2 cellular contexts compared by ENCODE assay signal in the genomic region with DNA sequence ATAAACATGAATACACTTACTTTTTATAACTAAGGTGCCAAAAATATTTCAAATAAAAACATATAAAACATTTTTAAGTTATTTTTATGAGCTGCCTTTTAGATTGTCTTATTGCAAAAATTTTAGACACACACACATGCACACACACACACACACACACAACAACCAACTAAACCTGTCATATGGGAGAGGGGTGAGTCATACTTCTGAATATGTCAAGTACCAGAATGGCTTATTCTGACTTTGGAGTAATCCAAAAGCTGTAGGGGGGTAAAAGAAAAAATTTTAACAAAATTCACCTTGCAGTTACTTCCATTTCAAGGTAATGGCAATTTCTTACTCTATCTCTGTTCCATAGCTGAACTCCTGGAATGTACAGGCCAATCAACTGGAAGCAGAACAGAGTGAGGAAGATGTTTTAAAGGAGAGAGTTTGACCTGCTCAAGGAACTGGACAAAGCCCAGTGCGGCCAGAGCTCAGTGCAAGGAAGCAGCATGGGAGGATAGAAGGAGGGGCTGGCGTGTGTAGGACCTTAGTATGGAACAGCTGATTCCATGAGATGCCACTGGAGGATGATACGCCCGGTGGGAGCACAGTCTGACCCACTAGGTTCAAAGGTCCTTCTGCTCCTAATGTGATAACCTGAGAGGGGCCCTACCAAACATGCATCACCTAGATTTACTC.
TF ChIP-seq lines count a peak whose summit lies in the region.

No MANE protein-coding gene starts in this region.

TF ChIP-seq in A549, 52 proteins besides CTCF, POLR2A, EP300 and RAD21 (continued from another document):
- TF ChIP-seq, protein P1, sequence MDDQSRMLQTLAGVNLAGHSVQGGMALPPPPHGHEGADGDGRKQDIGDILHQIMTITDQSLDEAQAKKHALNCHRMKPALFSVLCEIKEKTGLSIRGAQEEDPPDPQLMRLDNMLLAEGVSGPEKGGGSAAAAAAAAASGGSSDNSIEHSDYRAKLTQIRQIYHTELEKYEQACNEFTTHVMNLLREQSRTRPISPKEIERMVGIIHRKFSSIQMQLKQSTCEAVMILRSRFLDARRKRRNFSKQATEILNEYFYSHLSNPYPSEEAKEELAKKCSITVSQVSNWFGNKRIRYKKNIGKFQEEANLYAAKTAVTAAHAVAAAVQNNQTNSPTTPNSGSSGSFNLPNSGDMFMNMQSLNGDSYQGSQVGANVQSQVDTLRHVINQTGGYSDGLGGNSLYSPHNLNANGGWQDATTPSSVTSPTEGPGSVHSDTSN (IDR thresholded peaks at IDR 0.05), result no peak
- TF ChIP-seq CBX2 (IDR thresholded peaks at IDR 0.05; ENCODE audit: borderline replicate concordance, low read depth), result no peak
- TF ChIP-seq, protein P2, sequence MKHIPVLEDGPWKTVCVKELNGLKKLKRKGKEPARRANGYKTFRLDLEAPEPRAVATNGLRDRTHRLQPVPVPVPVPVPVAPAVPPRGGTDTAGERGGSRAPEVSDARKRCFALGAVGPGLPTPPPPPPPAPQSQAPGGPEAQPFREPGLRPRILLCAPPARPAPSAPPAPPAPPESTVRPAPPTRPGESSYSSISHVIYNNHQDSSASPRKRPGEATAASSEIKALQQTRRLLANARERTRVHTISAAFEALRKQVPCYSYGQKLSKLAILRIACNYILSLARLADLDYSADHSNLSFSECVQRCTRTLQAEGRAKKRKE (CRISPR knock-in tag; IDR thresholded peaks at IDR 0.05; ENCODE audit: low read depth), result no peak
- TF ChIP-seq FOSL2 (IDR thresholded peaks at IDR 0.05), result no peak
- TF ChIP-seq FOSL2 (CRISPR knock-in tag; IDR thresholded peaks at IDR 0.05), result peak; percentile 31; the same call in 1 of the 2 replicates
- no peak for TF ChIP-seq EHMT2 (IDR thresholded peaks at IDR 0.05; ENCODE audit: low read depth)

TF ChIP-seq in GM23338, 12 proteins besides CTCF, POLR2A, EP300 and RAD21:
- TF ChIP-seq, protein P3, sequence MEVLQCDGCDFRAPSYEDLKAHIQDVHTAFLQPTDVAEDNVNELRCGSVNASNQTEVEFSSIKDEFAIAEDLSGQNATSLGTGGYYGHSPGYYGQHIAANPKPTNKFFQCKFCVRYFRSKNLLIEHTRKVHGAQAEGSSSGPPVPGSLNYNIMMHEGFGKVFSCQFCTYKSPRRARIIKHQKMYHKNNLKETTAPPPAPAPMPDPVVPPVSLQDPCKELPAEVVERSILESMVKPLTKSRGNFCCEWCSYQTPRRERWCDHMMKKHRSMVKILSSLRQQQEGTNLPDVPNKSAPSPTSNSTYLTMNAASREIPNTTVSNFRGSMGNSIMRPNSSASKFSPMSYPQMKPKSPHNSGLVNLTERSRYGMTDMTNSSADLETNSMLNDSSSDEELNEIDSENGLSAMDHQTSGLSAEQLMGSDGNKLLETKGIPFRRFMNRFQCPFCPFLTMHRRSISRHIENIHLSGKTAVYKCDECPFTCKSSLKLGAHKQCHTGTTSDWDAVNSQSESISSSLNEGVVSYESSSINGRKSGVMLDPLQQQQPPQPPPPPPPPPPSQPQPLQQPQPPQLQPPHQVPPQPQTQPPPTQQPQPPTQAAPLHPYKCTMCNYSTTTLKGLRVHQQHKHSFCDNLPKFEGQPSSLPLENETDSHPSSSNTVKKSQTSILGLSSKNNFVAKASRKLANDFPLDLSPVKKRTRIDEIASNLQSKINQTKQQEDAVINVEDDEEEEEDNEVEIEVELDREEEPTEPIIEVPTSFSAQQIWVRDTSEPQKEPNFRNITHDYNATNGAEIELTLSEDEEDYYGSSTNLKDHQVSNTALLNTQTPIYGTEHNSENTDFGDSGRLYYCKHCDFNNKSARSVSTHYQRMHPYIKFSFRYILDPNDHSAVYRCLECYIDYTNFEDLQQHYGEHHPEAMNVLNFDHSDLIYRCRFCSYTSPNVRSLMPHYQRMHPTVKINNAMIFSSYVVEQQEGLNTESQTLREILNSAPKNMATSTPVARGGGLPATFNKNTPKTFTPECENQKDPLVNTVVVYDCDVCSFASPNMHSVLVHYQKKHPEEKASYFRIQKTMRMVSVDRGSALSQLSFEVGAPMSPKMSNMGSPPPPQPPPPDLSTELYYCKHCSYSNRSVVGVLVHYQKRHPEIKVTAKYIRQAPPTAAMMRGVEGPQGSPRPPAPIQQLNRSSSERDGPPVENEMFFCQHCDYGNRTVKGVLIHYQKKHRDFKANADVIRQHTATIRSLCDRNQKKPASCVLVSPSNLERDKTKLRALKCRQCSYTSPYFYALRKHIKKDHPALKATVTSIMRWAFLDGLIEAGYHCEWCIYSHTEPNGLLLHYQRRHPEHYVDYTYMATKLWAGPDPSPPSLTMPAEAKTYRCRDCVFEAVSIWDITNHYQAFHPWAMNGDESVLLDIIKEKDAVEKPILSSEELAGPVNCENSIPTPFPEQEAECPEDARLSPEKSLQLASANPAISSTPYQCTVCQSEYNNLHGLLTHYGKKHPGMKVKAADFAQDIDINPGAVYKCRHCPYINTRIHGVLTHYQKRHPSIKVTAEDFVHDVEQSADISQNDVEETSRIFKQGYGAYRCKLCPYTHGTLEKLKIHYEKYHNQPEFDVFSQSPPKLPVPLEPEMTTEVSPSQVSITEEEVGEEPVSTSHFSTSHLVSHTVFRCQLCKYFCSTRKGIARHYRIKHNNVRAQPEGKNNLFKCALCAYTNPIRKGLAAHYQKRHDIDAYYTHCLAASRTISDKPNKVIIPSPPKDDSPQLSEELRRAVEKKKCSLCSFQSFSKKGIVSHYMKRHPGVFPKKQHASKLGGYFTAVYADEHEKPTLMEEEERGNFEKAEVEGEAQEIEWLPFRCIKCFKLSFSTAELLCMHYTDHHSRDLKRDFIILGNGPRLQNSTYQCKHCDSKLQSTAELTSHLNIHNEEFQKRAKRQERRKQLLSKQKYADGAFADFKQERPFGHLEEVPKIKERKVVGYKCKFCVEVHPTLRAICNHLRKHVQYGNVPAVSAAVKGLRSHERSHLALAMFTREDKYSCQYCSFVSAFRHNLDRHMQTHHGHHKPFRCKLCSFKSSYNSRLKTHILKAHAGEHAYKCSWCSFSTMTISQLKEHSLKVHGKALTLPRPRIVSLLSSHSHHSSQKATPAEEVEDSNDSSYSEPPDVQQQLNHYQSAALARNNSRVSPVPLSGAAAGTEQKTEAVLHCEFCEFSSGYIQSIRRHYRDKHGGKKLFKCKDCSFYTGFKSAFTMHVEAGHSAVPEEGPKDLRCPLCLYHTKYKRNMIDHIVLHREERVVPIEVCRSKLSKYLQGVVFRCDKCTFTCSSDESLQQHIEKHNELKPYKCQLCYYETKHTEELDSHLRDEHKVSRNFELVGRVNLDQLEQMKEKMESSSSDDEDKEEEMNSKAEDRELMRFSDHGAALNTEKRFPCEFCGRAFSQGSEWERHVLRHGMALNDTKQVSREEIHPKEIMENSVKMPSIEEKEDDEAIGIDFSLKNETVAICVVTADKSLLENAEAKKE (CRISPR knock-in tag; IDR thresholded peaks at IDR 0.05), result no peak
- no peak for TF ChIP-seq EZH2phosphoT487 (IDR thresholded peaks at IDR 0.05; ENCODE audit: unreplicated experiment)
- no peak for TF ChIP-seq CREB1 (CRISPR knock-in tag; IDR thresholded peaks at IDR 0.05; ENCODE audit: low read depth)
- no peak for TF ChIP-seq POLR2AphosphoS5 (IDR thresholded peaks at IDR 0.05; ENCODE audit: low read depth)
- TF ChIP-seq, protein P4, sequence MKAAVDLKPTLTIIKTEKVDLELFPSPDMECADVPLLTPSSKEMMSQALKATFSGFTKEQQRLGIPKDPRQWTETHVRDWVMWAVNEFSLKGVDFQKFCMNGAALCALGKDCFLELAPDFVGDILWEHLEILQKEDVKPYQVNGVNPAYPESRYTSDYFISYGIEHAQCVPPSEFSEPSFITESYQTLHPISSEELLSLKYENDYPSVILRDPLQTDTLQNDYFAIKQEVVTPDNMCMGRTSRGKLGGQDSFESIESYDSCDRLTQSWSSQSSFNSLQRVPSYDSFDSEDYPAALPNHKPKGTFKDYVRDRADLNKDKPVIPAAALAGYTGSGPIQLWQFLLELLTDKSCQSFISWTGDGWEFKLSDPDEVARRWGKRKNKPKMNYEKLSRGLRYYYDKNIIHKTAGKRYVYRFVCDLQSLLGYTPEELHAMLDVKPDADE (IDR thresholded peaks at IDR 0.05), result no peak
- TF ChIP-seq JUNB (IDR thresholded peaks at IDR 0.05; ENCODE audit: unreplicated experiment), result no peak
- TF ChIP-seq, protein P5, sequence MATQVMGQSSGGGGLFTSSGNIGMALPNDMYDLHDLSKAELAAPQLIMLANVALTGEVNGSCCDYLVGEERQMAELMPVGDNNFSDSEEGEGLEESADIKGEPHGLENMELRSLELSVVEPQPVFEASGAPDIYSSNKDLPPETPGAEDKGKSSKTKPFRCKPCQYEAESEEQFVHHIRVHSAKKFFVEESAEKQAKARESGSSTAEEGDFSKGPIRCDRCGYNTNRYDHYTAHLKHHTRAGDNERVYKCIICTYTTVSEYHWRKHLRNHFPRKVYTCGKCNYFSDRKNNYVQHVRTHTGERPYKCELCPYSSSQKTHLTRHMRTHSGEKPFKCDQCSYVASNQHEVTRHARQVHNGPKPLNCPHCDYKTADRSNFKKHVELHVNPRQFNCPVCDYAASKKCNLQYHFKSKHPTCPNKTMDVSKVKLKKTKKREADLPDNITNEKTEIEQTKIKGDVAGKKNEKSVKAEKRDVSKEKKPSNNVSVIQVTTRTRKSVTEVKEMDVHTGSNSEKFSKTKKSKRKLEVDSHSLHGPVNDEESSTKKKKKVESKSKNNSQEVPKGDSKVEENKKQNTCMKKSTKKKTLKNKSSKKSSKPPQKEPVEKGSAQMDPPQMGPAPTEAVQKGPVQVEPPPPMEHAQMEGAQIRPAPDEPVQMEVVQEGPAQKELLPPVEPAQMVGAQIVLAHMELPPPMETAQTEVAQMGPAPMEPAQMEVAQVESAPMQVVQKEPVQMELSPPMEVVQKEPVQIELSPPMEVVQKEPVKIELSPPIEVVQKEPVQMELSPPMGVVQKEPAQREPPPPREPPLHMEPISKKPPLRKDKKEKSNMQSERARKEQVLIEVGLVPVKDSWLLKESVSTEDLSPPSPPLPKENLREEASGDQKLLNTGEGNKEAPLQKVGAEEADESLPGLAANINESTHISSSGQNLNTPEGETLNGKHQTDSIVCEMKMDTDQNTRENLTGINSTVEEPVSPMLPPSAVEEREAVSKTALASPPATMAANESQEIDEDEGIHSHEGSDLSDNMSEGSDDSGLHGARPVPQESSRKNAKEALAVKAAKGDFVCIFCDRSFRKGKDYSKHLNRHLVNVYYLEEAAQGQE (IDR thresholded peaks at IDR 0.05; ENCODE audit: unreplicated experiment), result no peak
- TF ChIP-seq ZNF114 (CRISPR knock-in tag; IDR thresholded peaks at IDR 0.05), result no peak
- no peak for TF ChIP-seq ZNF331 (CRISPR knock-in tag; IDR thresholded peaks at IDR 0.05; ENCODE audit: low read depth)
- no peak for TF ChIP-seq NANOG (IDR thresholded peaks at IDR 0.05; ENCODE audit: borderline replicate concordance)
- no peak for TF ChIP-seq STAT1 (IDR thresholded peaks at IDR 0.05; ENCODE audit: unreplicated experiment)
- TF ChIP-seq EZH2 (IDR thresholded peaks at IDR 0.05; ENCODE audit: low read depth, unreplicated experiment), result no peak
